In genomic region chr7:74481458-74482324, GRCh38 we compare ENCODE assay signal across 8 cellular contexts. TPM values are rescaled to one million over a fixed set of nuclear protein-coding genes. Genes with fewer than 3 reads are reported as not detected.
DNase-seq lines count a peak whose midpoint lies in the region; TF ChIP-seq lines count a peak whose summit lies in the region.
"Had no signal": no experiment of that assay in that cellular context is flagged by ENCODE, and none has a peak within 500 bp of the region (broad histone marks: within the 10 kb centered on the region; RNA-seq: fewer than 3 reads in every experiment).

No MANE protein-coding gene starts in this region.

- H3K9me3 ChIP-seq in MG63 (no peaks in the 10 kb centered on the region), tibial artery (no peaks in the 10 kb centered on the region)

- peak overlapping the region; percentile 94 for H3K27ac ChIP-seq in brain microvascular endothelial cell
- H3K27ac ChIP-seq in tibial artery, result peak overlapping the region; percentile 87 to 98

- H3K4me3 ChIP-seq in MG63 (peak overlapping the region; percentile 45; the same call in 1 of the 2 replicates), brain microvascular endothelial cell (ENCODE audit: low read depth, low read length) (no peak overlapping the region), tibial artery (peak overlapping the region; percentile 45 to 47)

- in situ Hi-C loops in brain microvascular endothelial cell (cut with HindIII; ENCODE audit: low pct_ligation_motif_present, low sequenced_read_pairs), result no loop called here

- H3K36me3 ChIP-seq in MG63 (peaks cover 6% of the 10 kb centered on the region; the same call in 1 of the 2 replicates), brain microvascular endothelial cell (replicated peaks) (no peaks in the 10 kb centered on the region), tibial artery (no peaks in the 10 kb centered on the region)

- intact Hi-C loops in tibial artery (cut with DNase I; ENCODE audit: low total_unique reads), result loop anchor here (2.0 kb wide), 1 partner anchor 27 kb away; no protein-coding TSS in a partner anchor

- DNase-seq in MG63, result peak; percentile 28
- peak; percentile 20 for DNase-seq in brain microvascular endothelial cell
- peak; percentile 19 to 24 for DNase-seq in lung microvascular endothelial cell (ENCODE audit: low read depth in 2 of 2)
- DNase-seq in tibial artery, result no peak
- no peak for DNase-seq in activated naive CD4-positive, alpha-beta T cell treated with anti-CD3 and anti-CD28 coated beads, Interleukin-2, amount 50 U/mL, for 16 hours
- no peak for DNase-seq in activated gamma-delta T cell (lab: John Stamatoyannopoulos, UW)
- DNase-seq in cerebellar nuclear complex (lab: John Stamatoyannopoulos, UW), result no peak
- DNase-seq: NCI-H510A treated with DMSO at 0.1 percent for 48 hours had no signal

- TF ChIP-seq CTCF in brain microvascular endothelial cell (IDR thresholded peaks at IDR 0.05; ENCODE audit: low read depth, low read length, missing control alignments) (no peak), tibial artery (IDR thresholded peaks at IDR 0.05) (no peak)

- H3K27me3 ChIP-seq in MG63 (no peaks in the 10 kb centered on the region), brain microvascular endothelial cell (replicated peaks) (no peaks in the 10 kb centered on the region), tibial artery (no peaks in the 10 kb centered on the region)

- peaks cover 15 to 77% (median 65%) of the 10 kb centered on the region in 4 donors for H3K4me1 ChIP-seq in tibial artery

RNA-seq across cellular contexts. Expression of gene GTF2IRD1, which starts 28.0 kb away (rescaled TPM):
- total RNA-seq in MG63 (2014; rRNA removed; shearing (Covaris generic); ENCODE audit: low replicate concordance), result 9.9 and 12.5 TPM in 2 replicates
- 4.6 and 5.2 TPM in 2 replicates for total RNA-seq in lung microvascular endothelial cell

Comparison
In these comparisons a context has a peak if more than half of its experiments do, and no peak if none do; other contexts are left out.
1. DNase-seq: peak in MG63 (single experiment), brain microvascular endothelial cell (single experiment) and lung microvascular endothelial cell (2 of 2); none in tibial artery (0 of 2), activated naive CD4-positive, alpha-beta T cell treated with anti-CD3 and anti-CD28 coated beads, Interleukin-2, amount 50 U/mL, for 16 hours (single experiment), activated gamma-delta T cell (single experiment) and cerebellar nuclear complex (0 of 2).